ENCODE assay signal across 18 cellular contexts in the genomic region with DNA sequence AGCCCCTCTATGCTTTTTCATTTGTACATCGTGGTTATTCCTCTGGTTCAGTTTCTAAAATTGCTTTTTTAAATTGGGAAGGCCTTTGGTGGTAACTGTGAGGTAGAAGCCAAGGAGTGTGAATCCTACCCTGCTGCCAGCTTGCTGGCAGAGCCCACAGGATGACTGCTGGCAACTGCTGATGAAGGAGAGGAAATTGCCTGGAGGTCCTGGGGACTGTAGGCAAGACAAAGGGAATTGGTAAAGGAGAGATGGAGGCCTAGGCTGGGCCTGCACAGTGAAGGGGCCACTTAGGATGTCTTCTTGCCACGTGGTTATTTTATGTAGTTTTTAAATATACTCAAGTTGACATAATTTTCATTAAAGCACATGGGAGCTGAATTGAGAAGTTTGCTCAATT. TPM values are rescaled to one million over a fixed set of nuclear protein-coding genes. Genes with fewer than 3 reads are reported as not detected.
DNase-seq lines count a peak whose midpoint lies in the region; ATAC-seq and TF ChIP-seq lines count a peak whose summit lies in the region.
"Had no signal": no experiment of that assay in that cellular context is flagged by ENCODE, and none has a peak within 500 bp of the region (broad histone marks: within the 10 kb centered on the region; RNA-seq: fewer than 3 reads in every experiment).

No MANE protein-coding gene starts in this region.

- no peaks in the 10 kb centered on the region for H3K9me3 Mint-ChIP-seq in progenitor cell of endocrine pancreas (ENCODE audit: low read depth)
- H3K9me3 Mint-ChIP-seq: natural killer cell had no signal

- no peak overlapping the region for H3K4me3 Mint-ChIP-seq in progenitor cell of endocrine pancreas (ENCODE audit: low read depth)
- H3K4me3 Mint-ChIP-seq: natural killer cell had no signal

- TF ChIP-seq CTCF in progenitor cell of endocrine pancreas (IDR thresholded peaks at IDR 0.05; ENCODE audit: unreplicated experiment), result no peak

- H3K27me3 Mint-ChIP-seq in progenitor cell of endocrine pancreas, result no peaks in the 10 kb centered on the region

- H3K27ac Mint-ChIP-seq in progenitor cell of endocrine pancreas, result peak overlapping the region; percentile 81
- H3K27ac Mint-ChIP-seq: natural killer cell had no signal

- no peak for ATAC-seq in GM18868 (IDR thresholded peaks at IDR 0.05; ENCODE audit: unreplicated experiment)
- ATAC-seq: natural killer cell had no signal

- DNase-seq in NCI-H1092 treated with DMSO at 0.1 percent for 48 hours (lab: John Stamatoyannopoulos, UW), result peak; percentile 9
- no peak for DNase-seq in NCI-H1092 (lab: John Stamatoyannopoulos, UW)
- peak; percentile 28 for DNase-seq in NCI-H526 treated with DMSO at 0.1 percent for 48 hours (lab: John Stamatoyannopoulos, UW)
- peak; percentile 76 for DNase-seq in cerebellar cortex (ENCODE audit: low spot score)
- no peak for DNase-seq in progenitor cell of endocrine pancreas (ENCODE audit: low spot score, unreplicated experiment)
- DNase-seq in activated naive CD4-positive, alpha-beta T cell treated with Interleukin-2 at 50 U/mL for 16 hours, result no peak
- DNase-seq in occipital lobe (lab: John Stamatoyannopoulos, UW), result no peak
- DNase-seq: activated CD4-positive, CD25-positive, alpha-beta regulatory T cell; activated gamma-delta T cell treated with Interleukin-2 at 50 U/mL for 16 hours; cerebellar nuclear complex; DMS79 treated with DMSO at 0.1 percent for 48 hours; islet precursor cell; natural killer cell; NCI-H1694 treated with DMSO at 0.1 percent for 48 hours; NCI-H510A; SHP77 treated with DMSO at 0.1 percent for 48 hours; T-helper 2 cell had no signal

- peaks cover 2% of the 10 kb centered on the region for H3K4me1 Mint-ChIP-seq in progenitor cell of endocrine pancreas (ENCODE audit: low read depth)

- peaks cover 15% of the 10 kb centered on the region for H3K36me3 Mint-ChIP-seq in progenitor cell of endocrine pancreas (ENCODE audit: insufficient read depth)
- H3K36me3 Mint-ChIP-seq: natural killer cell had no signal

RNA-seq across cellular contexts. Expression of gene C17orf58, which starts 15.8 kb away (rescaled TPM):
- 10.9 and 12.9 TPM in 2 replicates for total RNA-seq in progenitor cell of endocrine pancreas
- total RNA-seq in occipital lobe, result 34.9 TPM

RNA-seq across cellular contexts. Expression of gene KPNA2, which starts 55.1 kb away (rescaled TPM):
- total RNA-seq in progenitor cell of endocrine pancreas (132 and 140 TPM in 2 replicates), occipital lobe (34.2 TPM)

Comparison
In these comparisons a context has a peak if more than half of its experiments do, and no peak if none do; other contexts are left out.
1. DNase-seq: peak in NCI-H1092 treated with DMSO at 0.1 percent for 48 hours (single experiment), NCI-H526 treated with DMSO at 0.1 percent for 48 hours (single experiment) and cerebellar cortex (single experiment); none in NCI-H1092 (single experiment), progenitor cell of endocrine pancreas (single experiment), activated naive CD4-positive, alpha-beta T cell treated with Interleukin-2 at 50 U/mL for 16 hours (single experiment) and occipital lobe (single experiment).